ENCODE assay signal across 31 cellular contexts in the genomic region with DNA sequence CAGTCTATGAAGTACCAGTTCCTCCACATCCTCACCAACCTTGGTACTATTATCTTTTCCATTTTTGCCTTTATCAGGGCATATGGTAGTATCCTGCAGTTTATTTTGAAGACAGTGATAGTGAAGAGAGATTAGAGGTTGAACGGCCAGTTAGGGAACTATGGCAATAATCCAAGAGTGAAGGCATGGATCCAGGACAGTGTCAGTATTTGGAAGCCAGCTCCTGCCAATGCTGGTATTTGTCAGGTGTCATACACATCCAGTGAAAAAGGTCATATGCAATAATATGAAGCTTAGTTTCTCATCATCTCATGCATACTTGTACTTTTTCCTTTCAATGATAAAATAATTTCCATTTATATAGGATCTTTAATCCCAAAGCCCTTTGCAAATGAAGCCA. TPM values are rescaled to one million over a fixed set of nuclear protein-coding genes. Genes with fewer than 3 reads are reported as not detected.
"Had no signal": no experiment of that assay in that cellular context is flagged by ENCODE, and none has a peak within 500 bp of the region (broad histone marks: within the 10 kb centered on the region; RNA-seq: fewer than 3 reads in every experiment).

No MANE protein-coding gene starts in this region.

- H3K36me3 ChIP-seq: adrenal gland, SJSA1 had no signal

- H3K27me3 Mint-ChIP-seq: brain had no signal

- H3K27ac ChIP-seq: adrenal gland, SJSA1 had no signal

- H3K9me3 ChIP-seq: adrenal gland, SJSA1, SK-N-SH had no signal

- DNase-seq: activated B cell treated with CpG ODN at 0.5 μM for 24 hours; activated CD4-positive, alpha-beta memory T cell treated with anti-CD3 and anti-CD28 coated beads for 36 hours; activated CD4-positive, alpha-beta T cell treated with anti-CD3 and anti-CD28 coated beads for 4 hours; activated CD4-positive, alpha-beta T cell treated with anti-CD3 and anti-CD28 coated beads, Interleukin-2, amount 50 U/mL, for 1 hour; activated CD4-positive, CD25-positive, alpha-beta regulatory T cell treated with anti-CD3 and anti-CD28 coated beads, Interleukin-2, amount 50 U/mL, for 72 hours; activated CD8-positive, alpha-beta memory T cell treated with anti-CD3 and anti-CD28 coated beads, Interleukin-2, amount 50 U/mL, for 4 hours; activated gamma-delta T cell treated with Interleukin-2 at 50 U/mL for 16 hours; activated naive CD4-positive, alpha-beta T cell treated with anti-CD3 and anti-CD28 coated beads for 36 hours; activated T-cell treated with anti-CD3 and anti-CD28 coated beads for 4 hours; activated T-cell treated with anti-CD3 and anti-CD28 coated beads, Interleukin-2, amount 50 U/mL, for 4 hours; adrenal gland; anterior cingulate cortex; central memory CD4-positive, alpha-beta T cell; KG1; NCI-H1436; NCI-H1694; NCI-H2029; NCI-H345; NCI-H524 treated with DMSO at 0.1 percent for 48 hours; SHP77 treated with DMSO at 0.1 percent for 48 hours; SK-N-SH had no signal

- H3K4me2 ChIP-seq: SK-N-SH had no signal

- FAIRE-seq: bronchial epithelial cell, TTC549 had no signal

- H3K9me3 Mint-ChIP-seq: activated B cell treated with CpG ODN at 0.5 μM for 24 hours; activated CD4-positive, alpha-beta memory T cell treated with anti-CD3 and anti-CD28 coated beads for 36 hours; activated naive CD4-positive, alpha-beta T cell treated with anti-CD3 and anti-CD28 coated beads for 36 hours; activated naive CD4-positive, alpha-beta T cell treated with anti-CD3 and anti-CD28 coated beads, Interleukin-2, amount 50 U/mL, for 72 hours; activated T-cell treated with anti-CD3 and anti-CD28 coated beads, Interleukin-2, amount 50 U/mL, for 4 hours; activated T-helper 1 cell treated with anti-CD3 and anti-CD28 coated beads, Interleukin-12 subunit alpha, Interleukin-12 subunit beta, Interleukin-2, Interleukin-4 antibody, amounts not matched to agents 30 ng/mL and 10 ng/mL and 1 ng/mL, durations not matched to agents 14 hours and 24 hours and 36 hours; brain; T-helper 1 cell treated with Interleukin-12 subunit alpha and Interleukin-12 subunit beta and Interleukin-4 antibody, amounts not matched to agents 30 μg/mL and 1 μg/mL, for 36 hours; T-helper 2 cell treated with Interferon-gamma antibody and Interleukin-4, amounts not matched to agents 5 μg/mL and 100 μg/mL, for 36 hours had no signal

- H3K27ac Mint-ChIP-seq: activated B cell treated with CpG ODN at 0.5 μM for 24 hours; activated CD4-positive, alpha-beta memory T cell treated with anti-CD3 and anti-CD28 coated beads for 36 hours; activated naive CD4-positive, alpha-beta T cell treated with anti-CD3 and anti-CD28 coated beads for 36 hours; activated naive CD4-positive, alpha-beta T cell treated with anti-CD3 and anti-CD28 coated beads, Interleukin-2, amount 50 U/mL, for 72 hours; activated T-helper 1 cell treated with anti-CD3 and anti-CD28 coated beads, Interleukin-12 subunit alpha, Interleukin-12 subunit beta, Interleukin-2, Interleukin-4 antibody, amounts not matched to agents 30 ng/mL and 10 ng/mL and 1 ng/mL, durations not matched to agents 14 hours and 24 hours and 36 hours; T-helper 1 cell treated with Interleukin-12 subunit alpha and Interleukin-12 subunit beta and Interleukin-4 antibody, amounts not matched to agents 30 μg/mL and 1 μg/mL, for 36 hours; T-helper 2 cell treated with Interferon-gamma antibody and Interleukin-4, amounts not matched to agents 5 μg/mL and 100 μg/mL, for 36 hours had no signal

- ATAC-seq: activated naive CD4-positive, alpha-beta T cell treated with anti-CD3 and anti-CD28 coated beads, Interleukin-2, amount 50 U/mL, for 72 hours; activated T-cell treated with anti-CD3 and anti-CD28 coated beads, Interleukin-2, amount 50 U/mL, for 4 hours had no signal

- H3K4me3 ChIP-seq: adrenal gland, SJSA1 had no signal

- H3K9ac ChIP-seq: SK-N-SH had no signal

- H3K36me3 Mint-ChIP-seq: activated CD4-positive, alpha-beta memory T cell treated with anti-CD3 and anti-CD28 coated beads for 36 hours; activated naive CD4-positive, alpha-beta T cell treated with anti-CD3 and anti-CD28 coated beads, Interleukin-2, amount 50 U/mL, for 72 hours; brain had no signal

- H3K4me3 Mint-ChIP-seq: activated B cell treated with CpG ODN at 0.5 μM for 24 hours; activated CD4-positive, alpha-beta memory T cell treated with anti-CD3 and anti-CD28 coated beads for 36 hours; activated naive CD4-positive, alpha-beta T cell treated with anti-CD3 and anti-CD28 coated beads for 36 hours; activated T-cell treated with anti-CD3 and anti-CD28 coated beads, Interleukin-2, amount 50 U/mL, for 4 hours; activated T-helper 1 cell treated with anti-CD3 and anti-CD28 coated beads, Interleukin-12 subunit alpha, Interleukin-12 subunit beta, Interleukin-2, Interleukin-4 antibody, amounts not matched to agents 30 ng/mL and 10 ng/mL and 1 ng/mL, durations not matched to agents 14 hours and 24 hours and 36 hours; brain; T-helper 1 cell treated with Interleukin-12 subunit alpha and Interleukin-12 subunit beta and Interleukin-4 antibody, amounts not matched to agents 30 μg/mL and 1 μg/mL, for 36 hours; T-helper 2 cell treated with Interferon-gamma antibody and Interleukin-4, amounts not matched to agents 5 μg/mL and 100 μg/mL, for 36 hours had no signal

- H3K27me3 ChIP-seq: adrenal gland, SJSA1 had no signal

- H3K4me1 ChIP-seq: adrenal gland, SJSA1 had no signal

RNA-seq across cellular contexts. Expression of a gene that starts 56.8 kb away (rescaled TPM):
- total RNA-seq: activated B cell treated with CpG ODN at 0.5 μM for 24 hours; activated CD4-positive, alpha-beta memory T cell treated with anti-CD3 and anti-CD28 coated beads for 36 hours; activated naive CD4-positive, alpha-beta T cell treated with anti-CD3 and anti-CD28 coated beads for 36 hours; activated naive CD4-positive, alpha-beta T cell treated with anti-CD3 and anti-CD28 coated beads, Interleukin-2, amount 50 U/mL, for 72 hours; activated T-cell treated with anti-CD3 and anti-CD28 coated beads, Interleukin-2, amount 50 U/mL, for 4 hours; activated T-helper 1 cell treated with anti-CD3 and anti-CD28 coated beads, Interleukin-12 subunit alpha, Interleukin-12 subunit beta, Interleukin-2, Interleukin-4 antibody, amounts not matched to agents 30 ng/mL and 10 ng/mL and 1 ng/mL, durations not matched to agents 14 hours and 24 hours and 36 hours; bronchial epithelial cell; LHCN-M2; OCI-LY7; SJSA1 had no signal
- polyA plus RNA-seq: SK-N-SH had no signal
